ENCODE assay signal across 8 cellular contexts in the genomic region with DNA sequence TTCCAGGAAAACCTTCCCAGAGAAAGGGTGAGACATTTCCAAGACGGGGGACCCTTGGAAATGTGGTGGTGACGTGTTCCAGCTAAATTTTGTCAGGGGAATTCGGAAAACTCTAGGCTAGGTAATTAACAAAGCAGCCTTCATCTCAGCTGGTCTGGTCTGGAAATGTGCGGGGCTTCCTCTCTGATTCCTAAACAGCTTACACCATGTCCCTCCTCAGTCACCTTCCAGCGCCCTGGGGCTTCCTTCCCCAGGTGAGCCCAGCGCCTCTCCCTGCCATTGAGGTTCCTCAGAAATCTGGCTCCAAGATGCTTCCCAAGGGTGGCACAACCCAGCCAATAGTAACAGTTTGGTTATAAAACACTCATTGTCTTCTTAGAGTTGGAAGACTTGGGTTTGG. TPM values are rescaled to one million over a fixed set of nuclear protein-coding genes. Genes with fewer than 3 reads are reported as not detected.
A peak's percentile ranks its signal among the peaks of the same experiment; 100 is the strongest.
DNase-seq lines count a peak whose midpoint lies in the region; ATAC-seq, FAIRE-seq and TF ChIP-seq lines count a peak whose summit lies in the region.

No MANE protein-coding gene starts in this region.

- H3K4me1 Mint-ChIP-seq in stimulated activated naive CD8-positive, alpha-beta T cell treated with anti-CD3 and anti-CD28 coated beads, Interleukin-15, Interleukin-2, amounts not matched to agents 100 ng/mL and 50 ng/mL, for 24 hours (ENCODE audit: low read depth): peaks cover 79% of the 10 kb centered on the region

- peak overlapping the region; percentile 100 for H3K56ac ChIP-seq in mesendoderm (ENCODE audit: low read length)

- peak overlapping the region; percentile 19 for H3K4ac ChIP-seq in mesendoderm (ENCODE audit: low read depth, low read length)

- H4K20me1 ChIP-seq in GM12878 (ENCODE audit: control insufficient read depth, insufficient read depth): no peaks in the 10 kb centered on the region

- TF ChIP-seq EP300 in GM12878 (IDR thresholded peaks at IDR 0.05; ENCODE audit: borderline replicate concordance in 1 of 2, control insufficient read depth in 1 of 2, low read depth in 2 of 2, low read length in 2 of 2): no peak

- no peaks in the 10 kb centered on the region for H3K9me3 Mint-ChIP-seq in stimulated activated naive CD8-positive, alpha-beta T cell treated with anti-CD3 and anti-CD28 coated beads, Interleukin-15, Interleukin-2, amounts not matched to agents 100 ng/mL and 50 ng/mL, for 24 hours

- H3K9ac ChIP-seq in GM12878 (ENCODE audit: control insufficient read depth, insufficient read depth, low read length): peak overlapping the region; percentile 94
- peak overlapping the region; percentile 99 for H3K9ac ChIP-seq in mesendoderm (ENCODE audit: low read length)

- H3K23ac ChIP-seq in mesendoderm (ENCODE audit: low read length): peak overlapping the region; percentile 89

- 0% methylated on average over 6 of the region's 6 CpGs for WGBS in GM12878 (ENCODE audit: insufficient coverage, insufficient replicate concordance, low lambda C conversion rate, missing lambda C conversion rate)
- WGBS in mesendoderm (ENCODE audit: extremely low coverage, insufficient coverage, low lambda C conversion rate): no CpG with 5 or more reads among the region's 6 CpGs

- SMC1A ChIA-PET in GM12878 (lab: Charles Lee; ENCODE audit: uncharacterized antibody, unreplicated experiment): interaction anchor here (0.6 to 1.7 kb wide), 4 partner anchors 12 to 173 kb away, joined by 3 to 4 read pairs (median 4); no protein-coding TSS in a partner anchor

- no peak overlapping the region for H2BK120ac ChIP-seq in mesendoderm (ENCODE audit: low read depth, low read length)

- RAD21 ChIA-PET in GM12878 (lab: Charles Lee; ENCODE audit: unreplicated experiment): interaction anchor here (0.5 to 2.9 kb wide), 5 partner anchors 10 to 155 kb away, joined by 3 to 9 read pairs (median 3); no protein-coding TSS in a partner anchor

- peak overlapping the region; percentile 39 for H4K5ac ChIP-seq in mesendoderm (ENCODE audit: low read length)

- no peak for DNase-seq in stimulated activated naive CD8-positive, alpha-beta T cell treated with anti-CD3 and anti-CD28 coated beads, Interleukin-15, Interleukin-2, amounts not matched to agents 100 U/mL and 50 U/mL, for 24 hours
- DNase-seq in GM12878 (ENCODE audit: low read depth, low spot score) (no peak), mesendoderm (no peak), NAMALWA (ENCODE audit: low spot score) (no peak)

- no peaks in the 10 kb centered on the region for H3K27me3 ChIP-seq in GM12878 (replicated peaks in 1 of 2; ENCODE audit: control insufficient read depth in 2 of 2, insufficient read depth in 2 of 2, low read length in 1 of 2)
- H3K27me3 ChIP-seq in mesendoderm (ENCODE audit: insufficient read depth, low read length, poor library complexity): no peaks in the 10 kb centered on the region

- CTCF ChIA-PET in GM12878 (lab: Yijun Ruan, JAX): interaction anchor here (0.6 to 4.6 kb wide), 7 partner anchors 9 to 274 kb away, joined by 3 to 53 read pairs (median 3); no protein-coding TSS in a partner anchor

- FAIRE-seq in GM12878 (lab: Jason Lieb, UNC): no peak

- in situ Hi-C loops in GM12878 (cut with MboI): no loop called here

- peak overlapping the region; percentile 99 for H3K27ac Mint-ChIP-seq in stimulated activated naive CD8-positive, alpha-beta T cell treated with anti-CD3 and anti-CD28 coated beads, Interleukin-15, Interleukin-2, amounts not matched to agents 100 ng/mL and 50 ng/mL, for 24 hours

- peak overlapping the region; percentile 91 for H2AFZ ChIP-seq in GM12878 (ENCODE audit: control insufficient read depth, low read depth, low read length)

- peaks cover 55% of the 10 kb centered on the region for H3K79me2 ChIP-seq in GM12878 (ENCODE audit: control insufficient read depth, insufficient read depth, low read length)
- H3K79me2 ChIP-seq in mesendoderm (ENCODE audit: control insufficient read depth, insufficient read depth, low read length): peaks cover 30% of the 10 kb centered on the region

- no peak overlapping the region for H3K18ac ChIP-seq in mesendoderm (ENCODE audit: low read length)

- H2BK15ac ChIP-seq in mesendoderm (replicated peaks; ENCODE audit: low read depth): no peak overlapping the region

- H3K36me3 ChIP-seq in GM12878 (ENCODE audit: control insufficient read depth in 2 of 2, insufficient read depth in 2 of 2, low read length in 1 of 2) (peaks cover 0 to 2% of the 10 kb centered on the region in 2 experiments; a peak in 2 of 4 replicates), mesendoderm (ENCODE audit: control insufficient read depth, insufficient read depth, low read length) (peaks cover 3% of the 10 kb centered on the region)

- H3K4me3 ChIP-seq in GM12878 (peak overlapping the region; percentile 92), mesendoderm (ENCODE audit: low read length) (peak overlapping the region; percentile 98)

- no peak for TF ChIP-seq RAD21 in GM12878 (IDR thresholded peaks at IDR 0.05; ENCODE audit: insufficient read depth, low read depth, low read length)

- H2BK5ac ChIP-seq in mesendoderm (ENCODE audit: low read length): no peak overlapping the region

- peaks cover 31% of the 10 kb centered on the region for H3K79me1 ChIP-seq in mesendoderm (ENCODE audit: low read length)

- H3K4me2 ChIP-seq in GM12878 (ENCODE audit: control insufficient read depth, insufficient read depth): peak overlapping the region; percentile 96
- peak overlapping the region; percentile 97 for H3K4me2 ChIP-seq in mesendoderm (ENCODE audit: low read length)

- H4K8ac ChIP-seq in mesendoderm (ENCODE audit: low read depth, low read length): no peak overlapping the region

- H3K4me1 ChIP-seq in GM12878 (ENCODE audit: control insufficient read depth, insufficient read depth, low read length): peaks cover 18% of the 10 kb centered on the region
- peaks cover 3% of the 10 kb centered on the region for H3K4me1 ChIP-seq in mesendoderm (ENCODE audit: control insufficient read depth, low read depth, low read length)

- intact Hi-C loops in GM12878 (cut with micrococcal nuclease; ENCODE audit: unreplicated experiment): loop anchor here (2.0 to 5.0 kb wide), 2 partner anchors 199 to 367 kb away; partner anchors contain the start of gene COPG1

- no peak for TF ChIP-seq POLR2A in GM12878 (IDR thresholded peaks at IDR 0.05; ENCODE audit: low read depth, low read length)

- no peaks in the 10 kb centered on the region for H3K9me3 ChIP-seq in GM12878 (replicated peaks; ENCODE audit: control insufficient read depth, insufficient read depth, low read length)

- peak overlapping the region; percentile 97 for H3K4me3 Mint-ChIP-seq in stimulated activated naive CD8-positive, alpha-beta T cell treated with anti-CD3 and anti-CD28 coated beads, Interleukin-15, Interleukin-2, amounts not matched to agents 100 ng/mL and 50 ng/mL, for 24 hours

- peak overlapping the region; percentile 75 for H3K27ac ChIP-seq in GM12878 (ENCODE audit: control insufficient read depth, insufficient read depth)
- no peak overlapping the region for H3K27ac ChIP-seq in mesendoderm (ENCODE audit: low read depth, low read length)

- H3K27me3 Mint-ChIP-seq in stimulated activated naive CD8-positive, alpha-beta T cell treated with anti-CD3 and anti-CD28 coated beads, Interleukin-15, Interleukin-2, amounts not matched to agents 100 ng/mL and 50 ng/mL, for 24 hours: no peaks in the 10 kb centered on the region

- peak overlapping the region; percentile 65 for H2AK5ac ChIP-seq in mesendoderm (ENCODE audit: low read length)

- no peak for TF ChIP-seq CTCF in GM12878 (IDR thresholded peaks at IDR 0.05 in 2 of 3, conservative IDR thresholded peaks at IDR 0.05 in 1 of 3; ENCODE audit: control insufficient read depth in 2 of 3, extremely low read depth in 1 of 3, insufficient read depth in 1 of 3, low read depth in 3 of 3, low read length in 3 of 3)

- POLR2A ChIA-PET in GM12878 (lab: Charles Lee): interaction anchor here (0.6 to 2.1 kb wide), 5 partner anchors 9 to 436 kb away, joined by 3 to 7 read pairs (median 5); partner anchors contain the start of gene RAB7A

- ATAC-seq in stimulated activated naive CD8-positive, alpha-beta T cell treated with anti-CD3 and anti-CD28 coated beads, Interleukin-15, Interleukin-2, amounts not matched to agents 100 U/mL and 50 U/mL, for 24 hours: no peak
- peak; percentile 15 for ATAC-seq in GM12878
- ATAC-seq in HG03095 (IDR thresholded peaks at IDR 0.05; ENCODE audit: unreplicated experiment): no peak
- ATAC-seq in HG02840 (IDR thresholded peaks at IDR 0.05; ENCODE audit: low FRiP score, unreplicated experiment): no peak
- no peak for ATAC-seq in GM21526 (IDR thresholded peaks at IDR 0.05; ENCODE audit: low FRiP score, unreplicated experiment)

- H3K36me3 Mint-ChIP-seq in stimulated activated naive CD8-positive, alpha-beta T cell treated with anti-CD3 and anti-CD28 coated beads, Interleukin-15, Interleukin-2, amounts not matched to agents 100 ng/mL and 50 ng/mL, for 24 hours (ENCODE audit: low read depth): peaks cover 30% of the 10 kb centered on the region

- BruUV-seq in GM12878 (replicated peaks; lab: Mats Ljungman, UMichigan): no TSS peak

TF ChIP-seq in GM12878, 131 proteins besides CTCF, POLR2A, EP300 and RAD21 (continues in another document):
- TF ChIP-seq HDGF (IDR thresholded peaks at IDR 0.05): no peak
- no peak for TF ChIP-seq NFXL1 (IDR thresholded peaks at IDR 0.05; ENCODE audit: borderline replicate concordance)
- no peak for TF ChIP-seq ZNF24 (IDR thresholded peaks at IDR 0.05)
- TF ChIP-seq MEF2B (IDR thresholded peaks at IDR 0.05; ENCODE audit: partially characterized antibody, poor library complexity, severe bottlenecking): no peak
- no peak for TF ChIP-seq TAF1 (IDR thresholded peaks at IDR 0.05; ENCODE audit: borderline replicate concordance, low read depth, low read length)

RNA-seq across cellular contexts. Expression of gene ACAD9, which starts 0.6 kb away (rescaled TPM):
- total RNA-seq in GM12878 (2013; cell fraction: nucleolus; rRNA removed): 117 and 142 TPM in 2 replicates
- 43.8 and 47.6 TPM in 2 replicates for total RNA-seq in GM12878 (2014; rRNA removed)
- 31.2 and 33.4 TPM in 2 replicates for total RNA-seq in GM12878 (2014; rRNA removed; fragmentation: Illumina TruSeq; extraction: Trizol)
- total RNA-seq in GM12878 (2021): 50.0 and 54.0 TPM in 2 replicates
- 11.5 TPM for polyA plus RNA-seq in GM12878 (2011; ENCODE audit: low read depth)
- 19.9 and 31.7 TPM in 2 replicates for polyA plus RNA-seq in GM12878 (2011; rRNA removed)
- polyA plus RNA-seq in GM12878 (2011; cell fraction: cytosol; rRNA removed): 38.5 and 43.8 TPM in 2 replicates
- 80.0 and 94.9 TPM in 2 replicates for polyA plus RNA-seq in GM12878 (2011; cell fraction: nucleus; rRNA removed)
- polyA plus RNA-seq in GM12878 (2012): 19.4 and 22.8 TPM in 2 replicates
- polyA plus RNA-seq in GM12878 (2014; fragmentation: Illumina TruSeq; extraction: Trizol): 35.2 and 39.8 TPM in 2 replicates
- polyA plus RNA-seq in GM12878 (2014; fragmentation: Nextera tagmentation; extraction: Ambion mirVana): 10 to 100 TPM; 12.7 to 21.5 TPM
- polyA plus RNA-seq in GM12878 (2014; rRNA removed): 53.8 and 54.4 TPM in 2 replicates
- polyA plus RNA-seq in GM12878 (2016; fragmentation: Nextera tagmentation; extraction: Ambion mirVana): 10 to 100 TPM; 55.9 to 63.1 TPM
- polyA minus RNA-seq in GM12878 (2011; rRNA and poly(A)+ RNA removed): 39.1 and 59.7 TPM in 2 replicates
- polyA minus RNA-seq in GM12878 (2011; cell fraction: cytosol; rRNA and poly(A)+ RNA removed): 9.6 and 14.9 TPM in 2 replicates
- 48.0 and 101 TPM in 2 replicates for polyA minus RNA-seq in GM12878 (2011; cell fraction: nucleus; rRNA and poly(A)+ RNA removed)
- polyA plus RNA-seq in mesendoderm (2013, experiment 1 of 2): 18.0 TPM
- polyA plus RNA-seq in mesendoderm (2013, experiment 2 of 2): 17.4 TPM
